In genomic region chr2:10407432-10407831, GRCh38 we compare ENCODE assay signal across 8 cellular contexts. TPM values are rescaled to one million over a fixed set of nuclear protein-coding genes. Genes with fewer than 3 reads are reported as not detected.
DNase-seq lines count a peak whose midpoint lies in the region; ATAC-seq and TF ChIP-seq lines count a peak whose summit lies in the region.

No MANE protein-coding gene starts in this region.

- H3K9me3 Mint-ChIP-seq in HFFc6 = no peaks in the 10 kb centered on the region
- H3K9me3 Mint-ChIP-seq in activated naive CD8-positive, alpha-beta T cell treated with anti-CD3 and anti-CD28 coated beads for 36 hours = no peaks in the 10 kb centered on the region

- POLR2A ChIA-PET in HEK293T (lab: Yijun Ruan, JAX) = interaction anchor here (1.9 kb wide), 2 partner anchors 106 to 283 kb away, joined by 4 to 6 read pairs; no protein-coding TSS in a partner anchor

- TF ChIP-seq CTCF in HFFc6 (IDR thresholded peaks at IDR 0.05) = no peak

- intact Hi-C loops in aorta (cut with DNase I) = loop anchor here (2.0 to 5.0 kb wide), 3 partner anchors 40 to 287 kb away; partner anchors contain the start of genes HPCAL1 (in 1 of the 2) and ODC1 (in 1 of the 2)

- H3K36me3 ChIP-seq in BLaER1 (peaks cover 19% of the 10 kb centered on the region), muscle layer of duodenum (ENCODE audit: control insufficient read depth in 1 of 2, insufficient read depth in 2 of 2, low read length in 2 of 2) (peaks cover 0 to 7% of the 10 kb centered on the region in 2 donors), aorta (ENCODE audit: control insufficient read depth in 1 of 2, insufficient read depth in 2 of 2, low read length in 1 of 2) (no peaks in the 10 kb centered on the region)

- 0 out of 2 replicates have a peak overlapping the region, but pooled peaks have one; percentile 16 for H3K9ac ChIP-seq in BLaER1

- peaks cover 3% of the 10 kb centered on the region; the same call in 1 of the 2 replicates for H3K9me3 ChIP-seq in BLaER1
- H3K9me3 ChIP-seq in muscle layer of duodenum (ENCODE audit: control insufficient read depth in 1 of 2, low read length in 2 of 2) = no peaks in the 10 kb centered on the region
- H3K9me3 ChIP-seq in aorta (ENCODE audit: control insufficient read depth, low read length) = no peaks in the 10 kb centered on the region

- H3K4me3 Mint-ChIP-seq in HFFc6 = peak overlapping the region; percentile 62
- H3K4me3 Mint-ChIP-seq in activated naive CD8-positive, alpha-beta T cell treated with anti-CD3 and anti-CD28 coated beads for 36 hours = peak overlapping the region; percentile 77

- H3K27me3 ChIP-seq in BLaER1 (no peaks in the 10 kb centered on the region), muscle layer of duodenum (ENCODE audit: low read depth, low read length) (no peaks in the 10 kb centered on the region), aorta (ENCODE audit: control insufficient read depth in 1 of 2, insufficient read depth in 2 of 2, low read length in 1 of 2) (no peaks in the 10 kb centered on the region)

- CTCF ChIA-PET in HEK293T (lab: Yijun Ruan, JAX) = interaction anchor here (0.6 to 2.9 kb wide), 2 partner anchors 28 to 421 kb away, joined by 3 to 18 read pairs; no protein-coding TSS in a partner anchor

- peaks cover 3% of the 10 kb centered on the region; the same call in 1 of the 2 replicates for H3K27me3 Mint-ChIP-seq in HFFc6 (ENCODE audit: insufficient read depth)
- no peaks in the 10 kb centered on the region for H3K27me3 Mint-ChIP-seq in activated naive CD8-positive, alpha-beta T cell treated with anti-CD3 and anti-CD28 coated beads for 36 hours

- H3K4me3 ChIP-seq in BLaER1 (no peak overlapping the region), muscle layer of duodenum (ENCODE audit: low read depth in 1 of 2, low read length in 2 of 2) (no peak overlapping the region), aorta (ENCODE audit: low read length in 2 of 2) (no peak overlapping the region)

- whole genome bisulfite sequencing in aorta, 2 donors = 90 to 91% methylated on average over 4 of the region's 4 CpGs

- peaks cover 57% of the 10 kb centered on the region for H4K20me1 ChIP-seq in BLaER1

- no peak for DNase-seq in HFFc6
- DNase-seq in activated naive CD8-positive, alpha-beta T cell treated with anti-CD3 and anti-CD28 coated beads for 36 hours = no peak
- no peak for DNase-seq in HEK293T (ENCODE audit: extremely low spot score)
- DNase-seq in anterior cingulate cortex (lab: John Stamatoyannopoulos, UW) = no peak
- DNase-seq in DMS 273 treated with DMSO at 0.1 percent for 48 hours (lab: John Stamatoyannopoulos, UW) = no peak
- no peak for DNase-seq in aorta

- H3K4me2 ChIP-seq in BLaER1 = peak overlapping the region; percentile 81

- peaks cover 99% of the 10 kb centered on the region for H3K4me1 ChIP-seq in BLaER1
- peaks cover 19 to 34% of the 10 kb centered on the region in 2 donors for H3K4me1 ChIP-seq in muscle layer of duodenum (ENCODE audit: control insufficient read depth in 1 of 2, insufficient read depth in 2 of 2, low read length in 2 of 2)
- H3K4me1 ChIP-seq in aorta (ENCODE audit: control insufficient read depth in 1 of 2, insufficient read depth in 2 of 2, low read length in 2 of 2) = peaks cover 0 to 4% of the 10 kb centered on the region in 2 donors

- no peak for ATAC-seq in aorta (ENCODE audit: low FRiP score)

- H3K27ac ChIP-seq in BLaER1 = 0 out of 2 replicates have a peak overlapping the region, but pooled peaks have one; percentile 14
- H3K27ac ChIP-seq in muscle layer of duodenum (ENCODE audit: low read length) = peak overlapping the region; percentile 72
- H3K27ac ChIP-seq in aorta (ENCODE audit: low read depth in 1 of 2, low read length in 2 of 2) = no peak overlapping the region

- peak overlapping the region; percentile 84 for H3K27ac Mint-ChIP-seq in HFFc6
- peak overlapping the region; percentile 99 for H3K27ac Mint-ChIP-seq in activated naive CD8-positive, alpha-beta T cell treated with anti-CD3 and anti-CD28 coated beads for 36 hours

- peaks cover 10% of the 10 kb centered on the region for H3K36me3 Mint-ChIP-seq in HFFc6 (ENCODE audit: low read depth)
- H3K36me3 Mint-ChIP-seq in activated naive CD8-positive, alpha-beta T cell treated with anti-CD3 and anti-CD28 coated beads for 36 hours = peaks cover 20% of the 10 kb centered on the region

- peaks cover 65% of the 10 kb centered on the region for H3K4me1 Mint-ChIP-seq in HFFc6 (ENCODE audit: low read depth)
- H3K4me1 Mint-ChIP-seq in activated naive CD8-positive, alpha-beta T cell treated with anti-CD3 and anti-CD28 coated beads for 36 hours = peaks cover 50% of the 10 kb centered on the region

TF ChIP-seq in HEK293T, 16 proteins besides CTCF, POLR2A, EP300 and RAD21:
- TF ChIP-seq ZNF384 (IDR thresholded peaks at IDR 0.05) = no peak
- TF ChIP-seq ARNT (IDR thresholded peaks at IDR 0.05) = no peak
- no peak for TF ChIP-seq LEF1 (IDR thresholded peaks at IDR 0.05; ENCODE audit: borderline replicate concordance)
- TF ChIP-seq CTBP1 (IDR thresholded peaks at IDR 0.05; ENCODE audit: borderline replicate concordance) = no peak
- TF ChIP-seq SUZ12 (IDR thresholded peaks at IDR 0.05) = no peak
- no peak for TF ChIP-seq ELF4 (IDR thresholded peaks at IDR 0.05)
- TF ChIP-seq L3MBTL2 (conservative IDR thresholded peaks at IDR 0.05) = no peak
- no peak for TF ChIP-seq HDGF (IDR thresholded peaks at IDR 0.05; ENCODE audit: borderline replicate concordance)
- TF ChIP-seq BHLHE40 (IDR thresholded peaks at IDR 0.05; ENCODE audit: borderline replicate concordance) = no peak
- TF ChIP-seq SP1 (IDR thresholded peaks at IDR 0.05) = no peak
- TF ChIP-seq FOXK2 (IDR thresholded peaks at IDR 0.05) = no peak
- no peak for TF ChIP-seq FOXA1 (IDR thresholded peaks at IDR 0.05)
- TF ChIP-seq TARDBP (IDR thresholded peaks at IDR 0.05) = no peak

RNA-seq across cellular contexts. Expression of gene ODC1, which starts 40.7 kb away (rescaled TPM):
- 100 to 1,000 TPM; 116 to 155 (median 143) TPM for total RNA-seq in HFFc6 (2021; fragmentation: NEBNext Ultra II Directional; extraction: Animal tissue kit (Norgen Biotek cat#: 25700))
- total RNA-seq in activated naive CD8-positive, alpha-beta T cell treated with anti-CD3 and anti-CD28 coated beads for 36 hours = 100 to 1,000 TPM; 357 to 367 TPM
- 10 to 100 TPM; 21.3 to 46.1 TPM for total RNA-seq in aorta
- polyA plus RNA-seq in aorta = 10 to 100 TPM; 31.6 to 45.7 TPM

Comparison
In these comparisons a context has a peak if more than half of its experiments do, and no peak if none do; other contexts are left out.
1. H3K27ac ChIP-seq: peak in BLaER1 (single experiment) and muscle layer of duodenum (single experiment); none in aorta (0 of 2).